ENCODE assay signal across 8 cellular contexts in genomic region chr9:75087279-75087823, GRCh38. TPM values are rescaled to one million over a fixed set of nuclear protein-coding genes. Genes with fewer than 3 reads are reported as not detected.
DNase-seq lines count a peak whose midpoint lies in the region; ATAC-seq and TF ChIP-seq lines count a peak whose summit lies in the region.

No MANE protein-coding gene starts in this region.

- H3K9me3 Mint-ChIP-seq in progenitor cell of endocrine pancreas (ENCODE audit: low read depth) = no peaks in the 10 kb centered on the region

- peaks cover 1% of the 10 kb centered on the region for H3K36me3 Mint-ChIP-seq in progenitor cell of endocrine pancreas (ENCODE audit: insufficient read depth)

- peak overlapping the region; percentile 95 for H3K27ac Mint-ChIP-seq in progenitor cell of endocrine pancreas

- peaks cover 35% of the 10 kb centered on the region for H3K4me1 Mint-ChIP-seq in progenitor cell of endocrine pancreas (ENCODE audit: low read depth)

- peak overlapping the region; percentile 87 for H3K4me3 Mint-ChIP-seq in progenitor cell of endocrine pancreas (ENCODE audit: low read depth)

- DNase-seq in activated gamma-delta T cell treated with Interleukin-2 at 50 U/mL for 16 hours (peak; percentile 35), activated gamma-delta T cell (lab: John Stamatoyannopoulos, UW) (no peak), NCI-H82 (lab: John Stamatoyannopoulos, UW) (peak; percentile 58), germinal center (ENCODE audit: low spot score) (peak; percentile 29), progenitor cell of endocrine pancreas (ENCODE audit: low spot score, unreplicated experiment) (peak; percentile 18), NCI-H2227 treated with DMSO at 0.1 percent for 48 hours (lab: John Stamatoyannopoulos, UW) (no peak)
- peak; percentile 33 for DNase-seq in activated T-helper 9 cell treated with anti-CD3 and anti-CD28 coated beads, Interleukin-2, amount 50 U/mL, for 16 hours (ENCODE audit: low read depth)

- peaks cover 3% of the 10 kb centered on the region for H3K27me3 Mint-ChIP-seq in progenitor cell of endocrine pancreas

- no peak for TF ChIP-seq CTCF in progenitor cell of endocrine pancreas (IDR thresholded peaks at IDR 0.05; ENCODE audit: unreplicated experiment)

- ATAC-seq in HG02798 (IDR thresholded peaks at IDR 0.05; ENCODE audit: poor library complexity, unreplicated experiment) = peak; percentile 30

RNA-seq across cellular contexts. Expression of gene NMRK1, which starts 0.6 kb away (rescaled TPM):
- 3.5 and 4.7 TPM in 2 replicates for total RNA-seq in progenitor cell of endocrine pancreas

RNA-seq across cellular contexts. Expression of gene OSTF1, which starts 1.0 kb away (rescaled TPM):
- total RNA-seq in progenitor cell of endocrine pancreas = 9.8 and 10.7 TPM in 2 replicates

RNA-seq across cellular contexts. Expression of gene CARNMT1, which starts 59.3 kb away (rescaled TPM):
- 19.8 and 21.1 TPM in 2 replicates for total RNA-seq in progenitor cell of endocrine pancreas

Comparison
In these comparisons a context has a peak if more than half of its experiments do, and no peak if none do; other contexts are left out.
1. DNase-seq: peak in activated gamma-delta T cell treated with Interleukin-2 at 50 U/mL for 16 hours (single experiment), NCI-H82 (single experiment), activated T-helper 9 cell treated with anti-CD3 and anti-CD28 coated beads, Interleukin-2, amount 50 U/mL, for 16 hours (single experiment), germinal center (single experiment) and progenitor cell of endocrine pancreas (single experiment); none in activated gamma-delta T cell (single experiment) and NCI-H2227 treated with DMSO at 0.1 percent for 48 hours (single experiment).